ENCODE assay signal across 13 cellular contexts in genomic region chr3:45054196-45054857, GRCh38. TPM values are rescaled to one million over a fixed set of nuclear protein-coding genes. Genes with fewer than 3 reads are reported as not detected.
DNase-seq lines count a peak whose midpoint lies in the region; ATAC-seq and TF ChIP-seq lines count a peak whose summit lies in the region.
"Had no signal": no experiment of that assay in that cellular context is flagged by ENCODE, and none has a peak within 500 bp of the region (broad histone marks: within the 10 kb centered on the region; RNA-seq: fewer than 3 reads in every experiment).

No MANE protein-coding gene starts in this region.

- intact Hi-C loops in psoas muscle (cut with DNase I): no loop called here
- intact Hi-C loops in dorsolateral prefrontal cortex (cut with DNase I): no loop called here

- DNase-seq in BJ (ENCODE audit: low read depth) (peak; percentile 71), Karpas-422 (peak; percentile 19), dedifferentiated amniotic fluid mesenchymal stem cell (ENCODE audit: extremely low spot score) (peak; percentile 88), psoas muscle (no peak), dorsolateral prefrontal cortex (no peak), KG1 (lab: John Stamatoyannopoulos, UW) (no peak)
- DNase-seq: activated CD4-positive, alpha-beta T cell treated with anti-CD3 and anti-CD28 coated beads, Interleukin-2, amount 10 ng/mL, durations not matched to agents 24 days and 14 days; naive B cell; NCI-H2227 treated with DMSO at 0.1 percent for 48 hours; stimulated activated naive CD8-positive, alpha-beta T cell treated with anti-CD3 and anti-CD28 coated beads, Interleukin-15, Interleukin-2, amounts not matched to agents 100 U/mL and 50 U/mL, for 24 hours had no signal

- H3K9me3 ChIP-seq in Karpas-422 (ENCODE audit: low read length) (no peaks in the 10 kb centered on the region), psoas muscle (no peaks in the 10 kb centered on the region)

- H3K79me2 ChIP-seq in Karpas-422 (ENCODE audit: low read length): no peaks in the 10 kb centered on the region

- POLR2A ChIA-PET in BJ (lab: Charles Lee): interaction anchor here (0.8 kb wide), 1 partner anchor 12 kb away, joined by 3 read pairs; no protein-coding TSS in a partner anchor

- no peak overlapping the region for H3K27ac ChIP-seq in Karpas-422 (ENCODE audit: low read length)
- H3K27ac ChIP-seq in psoas muscle: peak overlapping the region; percentile 20
- H3K27ac ChIP-seq in dorsolateral prefrontal cortex: no peak overlapping the region

- ATAC-seq in psoas muscle: peak in 2 of 4 donors; percentile 43 to 45
- ATAC-seq in GM19452 (IDR thresholded peaks at IDR 0.05; ENCODE audit: unreplicated experiment): no peak
- ATAC-seq in GM21723 (IDR thresholded peaks at IDR 0.05; ENCODE audit: unreplicated experiment): no peak
- ATAC-seq: stimulated activated naive CD8-positive, alpha-beta T cell treated with anti-CD3 and anti-CD28 coated beads, Interleukin-15, Interleukin-2, amounts not matched to agents 100 U/mL and 50 U/mL, for 24 hours had no signal

- H2AFZ ChIP-seq in Karpas-422 (ENCODE audit: low read length): no peak overlapping the region

- no peaks in the 10 kb centered on the region for H3K36me3 ChIP-seq in BJ (ENCODE audit: control insufficient read depth, insufficient read depth, low read length)
- H3K36me3 ChIP-seq in Karpas-422 (ENCODE audit: insufficient read depth, low read length): no peaks in the 10 kb centered on the region
- H3K36me3 ChIP-seq in psoas muscle (ENCODE audit: insufficient read depth in 1 of 2, low read depth in 1 of 2): no peaks in the 10 kb centered on the region

- TF ChIP-seq CTCF in BJ (IDR thresholded peaks at IDR 0.05; ENCODE audit: insufficient read depth, low read depth, low read length): no peak
- TF ChIP-seq CTCF in psoas muscle (IDR thresholded peaks at IDR 0.05): no peak
- TF ChIP-seq CTCF in dorsolateral prefrontal cortex (IDR thresholded peaks at IDR 0.05 in 54 of 56, conservative IDR thresholded peaks at IDR 0.05 in 2 of 56; ENCODE audit: low read depth in 1 of 56, partially characterized antibody in 56 of 56): no peak

- no peak overlapping the region for H3K9ac ChIP-seq in Karpas-422 (ENCODE audit: low read length)

- H3K4me1 ChIP-seq in Karpas-422 (ENCODE audit: low read length) (peaks cover 5% of the 10 kb centered on the region; the same call in 1 of the 2 replicates), psoas muscle (peaks cover 36% of the 10 kb centered on the region)

- no peaks in the 10 kb centered on the region for H4K20me1 ChIP-seq in Karpas-422 (ENCODE audit: insufficient read depth, low read depth, low read length)

- no peak overlapping the region for H3K4me2 ChIP-seq in Karpas-422 (ENCODE audit: low read depth, low read length, poor library complexity, severe bottlenecking)

- CTCF ChIA-PET in BJ (lab: Yijun Ruan, JAX): interaction anchor here (1.0 to 4.4 kb wide), 6 partner anchors 12 to 156 kb away, joined by 3 to 39 read pairs (median 5); no protein-coding TSS in a partner anchor

- 52 to 58% (median 54%) methylated on average over 3 of the region's 3 CpGs for whole genome bisulfite sequencing in psoas muscle, 3 donors

- no peaks in the 10 kb centered on the region for H3K9me2 ChIP-seq in Karpas-422 (replicated peaks; ENCODE audit: insufficient read depth, low read length)

- H3K4me3 ChIP-seq in BJ (ENCODE audit: low read depth, low read length): no peak overlapping the region
- H3K4me3 ChIP-seq in Karpas-422 (ENCODE audit: low read length): no peak overlapping the region
- no peak overlapping the region for H3K4me3 ChIP-seq in psoas muscle
- no peak overlapping the region for H3K4me3 ChIP-seq in dorsolateral prefrontal cortex

- H3K27me3 ChIP-seq in BJ (ENCODE audit: control insufficient read depth, insufficient read depth, low read length) (no peaks in the 10 kb centered on the region), Karpas-422 (ENCODE audit: low read length) (no peaks in the 10 kb centered on the region), psoas muscle (ENCODE audit: insufficient read depth in 3 of 3, low read length in 2 of 3) (no peaks in the 10 kb centered on the region), dorsolateral prefrontal cortex (peaks cover 0 to 9% (median 0%) of the 10 kb centered on the region in 45 donors)

RNA-seq across cellular contexts. Expression of gene CLEC3B, which starts 28.2 kb away (rescaled TPM):
- polyA plus RNA-seq in BJ (2011; rRNA removed): 18.2 and 22.3 TPM in 2 replicates
- polyA minus RNA-seq in BJ (2011; rRNA and poly(A)+ RNA removed): 0.57 and 1.8 TPM in 2 replicates
- total RNA-seq in Karpas-422 (2014; rRNA removed; shearing (Covaris generic); ENCODE audit: low replicate concordance): not detected in 2 replicates
- total RNA-seq in psoas muscle: 10 to 100 TPM; 10.3 to 41.7 (median 16.5) TPM
- 10 to 100 TPM; 24.6 to 29.6 (median 26.7) TPM for polyA plus RNA-seq in psoas muscle
- 10 to 100 TPM in 83 of 120 experiments, 1 to 10 TPM in 37; 1.3 to 68.1 (median 13.9) TPM for total RNA-seq in dorsolateral prefrontal cortex
- total RNA-seq: activated CD4-positive, alpha-beta T cell treated with anti-CD3 and anti-CD28 coated beads, Interleukin-2, amount 10 ng/mL, durations not matched to agents 24 days and 14 days; activated naive CD4-positive, alpha-beta T cell treated with anti-CD3 and anti-CD28 coated beads, Interleukin-2, amount 50 U/mL, for 72 hours had no signal

Comparison
In these comparisons a context has a peak if more than half of its experiments do, and no peak if none do; other contexts are left out.
1. DNase-seq: peak in BJ (single experiment), Karpas-422 (single experiment) and dedifferentiated amniotic fluid mesenchymal stem cell (single experiment); none in psoas muscle (0 of 2), dorsolateral prefrontal cortex (0 of 10) and KG1 (single experiment).